In the genomic region with DNA sequence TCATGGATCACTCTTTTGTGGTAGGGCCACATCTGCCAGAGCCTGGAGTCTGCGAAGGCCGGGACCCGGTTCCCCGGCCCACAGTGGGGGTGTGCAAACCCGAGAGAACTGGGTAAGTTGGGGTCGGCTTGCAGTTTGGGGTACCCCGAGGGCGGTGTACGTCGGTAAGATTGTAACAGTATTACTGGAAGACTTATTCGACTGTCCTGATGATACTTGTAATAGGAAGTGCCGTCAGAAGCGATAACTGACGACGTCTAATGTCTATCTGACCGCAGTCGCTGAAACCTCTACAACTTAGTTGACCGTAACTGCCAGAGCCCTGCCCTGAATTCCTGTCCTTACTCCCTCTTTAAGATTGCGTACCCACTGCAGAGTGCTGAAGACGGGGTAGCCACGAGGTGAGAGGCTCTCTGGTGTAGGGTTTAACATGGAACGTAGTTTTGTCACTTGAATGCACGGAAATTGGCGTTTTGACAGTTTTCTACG, we compare ENCODE assay signal across 8 cellular contexts. TPM values are rescaled to one million over a fixed set of nuclear protein-coding genes. Genes with fewer than 3 reads are reported as not detected.
DNase-seq lines count a peak whose midpoint lies in the region; ATAC-seq and TF ChIP-seq lines count a peak whose summit lies in the region.

No MANE protein-coding gene starts in this region.

- peaks cover 59% of the 10 kb centered on the region for H3K36me3 Mint-ChIP-seq in activated T-helper 2 cell treated with anti-CD3 and anti-CD28 coated beads, Interferon-gamma antibody, Interleukin-2, Interleukin-4, amounts not matched to agents 10 μg/mL and 5 μg/mL and 100 μg/mL, durations not matched to agents 14 hours and 24 hours and 36 hours (ENCODE audit: low read depth)

- peaks cover 4% of the 10 kb centered on the region for H3K4me1 ChIP-seq in right cardiac atrium (ENCODE audit: control insufficient read depth, insufficient read depth, low read length)
- H3K4me1 ChIP-seq in skeletal muscle tissue (ENCODE audit: control insufficient read depth in 3 of 3, insufficient read depth in 3 of 3, low read length in 3 of 3) = peaks cover 25 to 57% (median 25%) of the 10 kb centered on the region in 3 donors

- H3K4me3 Mint-ChIP-seq in activated T-helper 2 cell treated with anti-CD3 and anti-CD28 coated beads, Interferon-gamma antibody, Interleukin-2, Interleukin-4, amounts not matched to agents 10 μg/mL and 5 μg/mL and 100 μg/mL, durations not matched to agents 14 hours and 24 hours and 36 hours (ENCODE audit: low read depth) = peak overlapping the region; percentile 98

- H3K27me3 Mint-ChIP-seq in activated T-helper 2 cell treated with anti-CD3 and anti-CD28 coated beads, Interferon-gamma antibody, Interleukin-2, Interleukin-4, amounts not matched to agents 10 μg/mL and 5 μg/mL and 100 μg/mL, durations not matched to agents 14 hours and 24 hours and 36 hours (ENCODE audit: low read depth) = no peaks in the 10 kb centered on the region

- peak; percentile 64 for DNase-seq in GM12865 (ENCODE audit: low read depth)
- DNase-seq in activated T-helper 2 cell treated with anti-CD3 and anti-CD28 coated beads, Interferon-gamma antibody, Interleukin-2, Interleukin-4, amounts not matched to agents 10 μg/mL and 5 μg/mL and 100 μg/mL, durations not matched to agents 14 hours and 24 hours and 36 hours (ENCODE audit: low spot score) = peak; percentile 14
- peak in 1 of 3 donors; percentile 44 for DNase-seq in right cardiac atrium
- DNase-seq in NCI-H524 treated with DMSO at 0.1 percent for 48 hours (lab: John Stamatoyannopoulos, UW) = no peak
- DNase-seq in ecto neural progenitor cell (ENCODE audit: low spot score) = no peak
- DNase-seq in UCSD-AML1 (lab: John Stamatoyannopoulos, UW; ENCODE audit: unreplicated experiment) = no peak

- peak overlapping the region; percentile 94 for H3K27ac Mint-ChIP-seq in activated T-helper 2 cell treated with anti-CD3 and anti-CD28 coated beads, Interferon-gamma antibody, Interleukin-2, Interleukin-4, amounts not matched to agents 10 μg/mL and 5 μg/mL and 100 μg/mL, durations not matched to agents 14 hours and 24 hours and 36 hours

- ATAC-seq in HG03097 (IDR thresholded peaks at IDR 0.05; ENCODE audit: low FRiP score, unreplicated experiment) (peak; percentile 15), right cardiac atrium (peak in 1 of 2 donors; percentile 1)

- H3K9me3 ChIP-seq in right cardiac atrium (ENCODE audit: control insufficient read depth, low read length) (no peaks in the 10 kb centered on the region), skeletal muscle tissue (ENCODE audit: control insufficient read depth in 3 of 3, low read length in 3 of 3) (no peaks in the 10 kb centered on the region)

- under 1% methylated on average over 25 of the region's 25 CpGs for WGBS in right cardiac atrium

- no peaks in the 10 kb centered on the region for H3K9me3 Mint-ChIP-seq in activated T-helper 2 cell treated with anti-CD3 and anti-CD28 coated beads, Interferon-gamma antibody, Interleukin-2, Interleukin-4, amounts not matched to agents 10 μg/mL and 5 μg/mL and 100 μg/mL, durations not matched to agents 14 hours and 24 hours and 36 hours

- intact Hi-C loops in activated T-helper 2 cell treated with anti-CD3 and anti-CD28 coated beads, Interferon-gamma antibody, Interleukin-2, Interleukin-4, amounts not matched to agents 10 μg/mL and 5 μg/mL and 100 μg/mL, durations not matched to agents 14 hours and 24 hours and 36 hours (cut with micrococcal nuclease) = loop anchor here (5.0 kb wide), 1 partner anchor 152 kb away; no protein-coding TSS in a partner anchor
- intact Hi-C loops in right cardiac atrium (cut with DNase I) = no loop called here

- H3K36me3 ChIP-seq in skeletal muscle tissue (ENCODE audit: control insufficient read depth in 3 of 3, insufficient read depth in 3 of 3, low read length in 3 of 3) = peaks cover 33 to 34% (median 33%) of the 10 kb centered on the region in 3 donors

- no peak for TF ChIP-seq CTCF in GM12865 (IDR thresholded peaks at IDR 0.05; ENCODE audit: insufficient read depth, low read depth, low read length, missing control alignments)

- peak overlapping the region; percentile 80 to 93 (median 90) for H3K9ac ChIP-seq in skeletal muscle tissue (ENCODE audit: low read depth in 1 of 3, low read length in 3 of 3)

- peaks cover 29% of the 10 kb centered on the region for H3K4me1 Mint-ChIP-seq in activated T-helper 2 cell treated with anti-CD3 and anti-CD28 coated beads, Interferon-gamma antibody, Interleukin-2, Interleukin-4, amounts not matched to agents 10 μg/mL and 5 μg/mL and 100 μg/mL, durations not matched to agents 14 hours and 24 hours and 36 hours (ENCODE audit: low read depth)

- H3K27ac ChIP-seq in right cardiac atrium (ENCODE audit: low read length) (peak overlapping the region; percentile 65), skeletal muscle tissue (ENCODE audit: low read depth, low read length) (peak overlapping the region; percentile 85)

- H3K27me3 ChIP-seq in right cardiac atrium (ENCODE audit: control insufficient read depth, insufficient read depth) (no peaks in the 10 kb centered on the region), skeletal muscle tissue (ENCODE audit: control insufficient read depth in 3 of 3, insufficient read depth in 3 of 3, low read length in 3 of 3) (no peaks in the 10 kb centered on the region)

- H3K4me3 ChIP-seq in GM12865 (ENCODE audit: low read depth, low read length) = peak overlapping the region; percentile 77
- H3K4me3 ChIP-seq in right cardiac atrium (ENCODE audit: low read length) = peak overlapping the region; percentile 77
- H3K4me3 ChIP-seq in skeletal muscle tissue (ENCODE audit: low read length in 3 of 3) = peak overlapping the region; percentile 81 to 92 (median 81)

RNA-seq across cellular contexts. Expression of gene TRPV2, which starts 24.0 kb away (rescaled TPM):
- 44.4 and 46.8 TPM in 2 replicates for total RNA-seq in activated T-helper 2 cell treated with anti-CD3 and anti-CD28 coated beads, Interferon-gamma antibody, Interleukin-2, Interleukin-4, amounts not matched to agents 10 μg/mL and 5 μg/mL and 100 μg/mL, durations not matched to agents 14 hours and 24 hours and 36 hours
- total RNA-seq in right cardiac atrium (10 to 100 TPM in 3 of 4 donors, 1 to 10 TPM in 1; 7.1 to 19.6 (median 10.7) TPM), skeletal muscle tissue (8.4 TPM)
- 5.2 TPM for polyA plus RNA-seq in right cardiac atrium

RNA-seq across cellular contexts. Expression of gene LRRC75A, which starts 52.6 kb away (rescaled TPM):
- 2.0 and 2.6 TPM in 2 replicates for total RNA-seq in activated T-helper 2 cell treated with anti-CD3 and anti-CD28 coated beads, Interferon-gamma antibody, Interleukin-2, Interleukin-4, amounts not matched to agents 10 μg/mL and 5 μg/mL and 100 μg/mL, durations not matched to agents 14 hours and 24 hours and 36 hours
- total RNA-seq in right cardiac atrium = 1 to 10 TPM in 3 of 4 donors, under 1 TPM in 1; 0.97 to 1.3 (median 1.2) TPM
- polyA plus RNA-seq in right cardiac atrium = 0.63 TPM
- total RNA-seq in skeletal muscle tissue = 3.7 TPM

RNA-seq across cellular contexts. Expression of gene UBB, which starts 58.5 kb away (rescaled TPM):
- 1,784 and 1,798 TPM in 2 replicates for total RNA-seq in activated T-helper 2 cell treated with anti-CD3 and anti-CD28 coated beads, Interferon-gamma antibody, Interleukin-2, Interleukin-4, amounts not matched to agents 10 μg/mL and 5 μg/mL and 100 μg/mL, durations not matched to agents 14 hours and 24 hours and 36 hours
- total RNA-seq in right cardiac atrium (1,000 to 10,000 TPM; 1,353 to 1,780 (median 1,568) TPM), skeletal muscle tissue (2,617 TPM)
- polyA plus RNA-seq in right cardiac atrium = 1,446 TPM

Comparison
In these comparisons a context has a peak if more than half of its experiments do, and no peak if none do; other contexts are left out.
1. DNase-seq: peak in GM12865 (single experiment) and activated T-helper 2 cell treated with anti-CD3 and anti-CD28 coated beads, Interferon-gamma antibody, Interleukin-2, Interleukin-4, amounts not matched to agents 10 μg/mL and 5 μg/mL and 100 μg/mL, durations not matched to agents 14 hours and 24 hours and 36 hours (single experiment); none in NCI-H524 treated with DMSO at 0.1 percent for 48 hours (single experiment), ecto neural progenitor cell (single experiment) and UCSD-AML1 (single experiment).
2. Peak in every context shown above with its lines, with median percentiles within 50 percentile points of each other: H3K4me3 ChIP-seq.